ENCODE assay signal across 35 cellular contexts in the genomic region with DNA sequence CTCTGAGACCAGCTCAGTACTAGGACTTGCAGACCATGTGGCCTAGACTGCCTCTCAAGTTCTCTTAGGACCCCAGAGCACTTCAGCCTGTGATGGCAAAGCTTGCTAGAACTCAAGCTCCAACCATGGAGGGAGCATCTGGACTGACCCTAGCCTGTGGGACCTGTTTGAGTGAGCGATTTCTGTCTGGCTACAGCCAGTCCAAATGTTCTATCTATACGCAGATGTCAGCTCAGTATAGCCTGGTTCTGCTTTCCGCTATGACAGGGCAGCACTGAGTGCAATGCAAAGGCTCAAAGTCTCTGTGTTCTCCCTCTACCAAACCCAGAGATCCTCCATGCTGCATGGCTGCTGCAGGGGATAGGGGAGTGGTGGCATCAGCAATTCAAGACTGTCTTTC. TPM values are rescaled to one million over a fixed set of nuclear protein-coding genes. Genes with fewer than 3 reads are reported as not detected.
"Had no signal": no experiment of that assay in that cellular context is flagged by ENCODE, and none has a peak within 500 bp of the region (broad histone marks: within the 10 kb centered on the region; RNA-seq: fewer than 3 reads in every experiment).

No MANE protein-coding gene starts in this region.

- H3K9me3 ChIP-seq: ascending aorta, colonic mucosa, gastrocnemius medialis, left ventricle myocardium inferior, neutrophil, ovary, prostate gland, sigmoid colon, stomach, tibial artery had no signal

- FAIRE-seq: endometrium, small intestine, TTC549 had no signal

- H2AFZ ChIP-seq: hepatocyte had no signal

- H3K4me1 ChIP-seq: ascending aorta, colonic mucosa, left ventricle myocardium inferior, sigmoid colon, tibial artery had no signal

- H3K27ac ChIP-seq: ascending aorta, cardiac muscle cell, colonic mucosa, gastrocnemius medialis, hepatocyte, left ventricle myocardium inferior, neutrophil, ovary, prostate gland, sigmoid colon, stomach, tibial artery, WERI-Rb-1 had no signal

- H3K79me2 ChIP-seq: hepatocyte had no signal

- H3K4me2 ChIP-seq: hepatocyte had no signal

- H3K36me3 ChIP-seq: ascending aorta, cardiac muscle cell, colonic mucosa, gastrocnemius medialis, left ventricle myocardium inferior, neutrophil, ovary, prostate gland, sigmoid colon, stomach, tibial artery, WERI-Rb-1 had no signal

- H3K27me3 ChIP-seq: ascending aorta, cardiac muscle cell, colonic mucosa, gastrocnemius medialis, hepatocyte, neutrophil, ovary, sigmoid colon, stomach, tibial artery had no signal

- DNase-seq: activated CD4-positive, alpha-beta memory T cell treated with anti-CD3 and anti-CD28 coated beads for 36 hours; activated CD4-positive, alpha-beta T cell treated with anti-CD3 and anti-CD28 coated beads, Interleukin-2, amount 10 ng/mL, durations not matched to agents 24 days and 14 days; activated CD4-positive, CD25-positive, alpha-beta regulatory T cell treated with anti-CD3 and anti-CD28 coated beads, Interleukin-2, amount 50 U/mL, for 72 hours; activated CD8-positive, alpha-beta memory T cell treated with anti-CD3 and anti-CD28 coated beads, Interleukin-2, amount 50 U/mL, for 4 hours; activated effector memory CD4-positive, alpha-beta T cell treated with anti-CD3 and anti-CD28 coated beads, Interleukin-2, amount 50 U/mL, for 16 hours; activated naive CD4-positive, alpha-beta T cell treated with anti-CD3 and anti-CD28 coated beads for 36 hours; activated naive CD8-positive, alpha-beta T cell treated with anti-CD3 and anti-CD28 coated beads, Interleukin-2, amount 10 ng/mL, durations not matched to agents 7 days and 5 days; activated T-cell treated with anti-CD3 and anti-CD28 coated beads, Interleukin-2, amount 50 U/mL, for 1 hour; cerebellar nuclear complex; colonic mucosa; effector CD8-positive, alpha-beta T cell; gastrocnemius medialis; islet precursor cell; left ventricle myocardium inferior; mesendoderm; natural killer cell; ovary; retina; sigmoid colon; small intestine; stimulated activated CD4-positive, alpha-beta T cell treated with anti-CD3 and anti-CD28 coated beads, Interleukin-4, amount 100 ng/mL, for 24 hours; stimulated activated naive B cell treated with anti-CD40 and anti-IgM and Interleukin-4, amounts not matched to agents 10 μg/mL and 1 μg/mL and 100 μg/mL, for 72 hours; stomach; tibial artery; WERI-Rb-1 had no signal

- H3K4me3 ChIP-seq: ascending aorta, cardiac muscle cell, colonic mucosa, gastrocnemius medialis, hepatocyte, left ventricle myocardium inferior, lung, ovary, prostate gland, sigmoid colon, stomach, tibial artery had no signal

RNA-seq across cellular contexts. Expression of gene PPM1H, which starts 20.7 kb away (rescaled TPM):
- total RNA-seq: activated CD4-positive, alpha-beta memory T cell treated with anti-CD3 and anti-CD28 coated beads for 36 hours; activated CD4-positive, alpha-beta T cell treated with anti-CD3 and anti-CD28 coated beads, Interleukin-2, amount 10 ng/mL, durations not matched to agents 24 days and 14 days; activated naive CD4-positive, alpha-beta T cell treated with anti-CD3 and anti-CD28 coated beads for 36 hours; activated T-helper 1 cell treated with anti-CD3 and anti-CD28 coated beads, Interleukin-12 subunit alpha, Interleukin-12 subunit beta, Interleukin-2, Interleukin-4 antibody, amounts not matched to agents 30 ng/mL and 10 ng/mL and 1 ng/mL, durations not matched to agents 14 hours and 24 hours and 36 hours; T-helper 1 cell treated with Interleukin-12 subunit alpha and Interleukin-12 subunit beta and Interleukin-4 antibody, amounts not matched to agents 30 ng/mL and 1 ng/mL, for 36 hours had no signal
